1 cellular context compared by ENCODE assay signal in genomic region chr7:40757097-40757496, GRCh38.
TF ChIP-seq lines count a peak whose summit lies in the region.

No MANE protein-coding gene starts in this region.

TF ChIP-seq in WTC11, 78 proteins besides CTCF, POLR2A, EP300 and RAD21:
- TF ChIP-seq AR (CRISPR knock-in tag; IDR thresholded peaks at IDR 0.05) (no peak), PREB (CRISPR knock-in tag; IDR thresholded peaks at IDR 0.05; ENCODE audit: borderline replicate concordance) (no peak), ESRRA (CRISPR knock-in tag; IDR thresholded peaks at IDR 0.05; ENCODE audit: borderline replicate concordance) (no peak), ETV6 (CRISPR knock-in tag; IDR thresholded peaks at IDR 0.05) (no peak), MXD4 (CRISPR knock-in tag; IDR thresholded peaks at IDR 0.05; ENCODE audit: borderline replicate concordance) (no peak), TP53 (CRISPR knock-in tag; IDR thresholded peaks at IDR 0.05) (no peak), CREB1 (CRISPR knock-in tag; IDR thresholded peaks at IDR 0.05) (no peak), SOX15 (CRISPR knock-in tag; IDR thresholded peaks at IDR 0.05) (no peak), ZNF425 (CRISPR knock-in tag; conservative IDR thresholded peaks at IDR 0.05) (no peak), ZNF121 (CRISPR knock-in tag; IDR thresholded peaks at IDR 0.05) (no peak), NFYB (CRISPR knock-in tag; conservative IDR thresholded peaks at IDR 0.05; ENCODE audit: low read depth) (no peak)
